8 cellular contexts compared by ENCODE assay signal in the genomic region with DNA sequence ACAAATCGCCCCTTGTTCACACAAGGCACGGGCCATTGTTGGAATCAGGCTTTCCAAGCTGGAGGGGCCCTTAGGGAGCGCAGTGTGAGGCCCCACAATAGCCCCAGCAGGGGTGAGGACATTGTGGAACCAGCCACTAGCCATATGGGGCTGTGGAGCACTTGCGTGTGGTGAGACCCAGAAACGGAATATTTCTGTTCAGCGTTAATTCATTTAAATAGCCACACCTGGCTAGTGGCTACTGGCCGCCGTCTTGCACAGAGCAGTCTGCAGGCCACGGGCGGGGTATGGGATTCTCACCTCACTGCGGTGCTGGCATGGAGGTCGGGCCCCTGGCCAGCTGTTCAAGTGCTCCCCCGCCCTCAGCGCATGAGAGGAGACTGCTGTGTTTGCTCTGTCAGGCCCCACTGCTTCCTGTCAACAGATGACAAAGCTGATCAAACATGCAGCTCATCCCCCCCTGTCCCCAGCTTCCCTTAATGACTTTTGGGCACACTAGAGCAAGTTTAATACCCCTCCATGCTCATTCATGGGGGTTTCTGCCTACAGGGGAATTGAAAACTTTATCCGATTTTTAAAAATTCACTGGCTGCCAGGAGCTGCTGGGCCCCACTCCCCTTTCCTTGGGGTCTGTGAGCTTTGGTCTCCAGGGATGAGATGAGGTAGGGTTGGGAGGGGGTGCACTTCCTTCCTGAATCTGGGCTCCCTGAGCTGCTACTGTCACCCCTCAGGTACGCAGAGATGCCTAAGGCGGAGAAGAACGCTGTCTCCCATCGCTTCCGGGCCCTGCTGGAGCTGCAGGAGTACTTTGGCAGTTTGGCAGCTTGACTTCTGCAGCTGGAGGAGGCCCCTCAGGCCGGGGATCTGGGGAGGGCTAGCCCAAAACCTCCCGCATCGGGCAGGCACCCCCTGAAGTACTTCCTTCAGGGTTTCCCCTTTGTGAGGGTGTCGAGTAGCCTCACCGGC. TPM values are rescaled to one million over a fixed set of nuclear protein-coding genes. Genes with fewer than 3 reads are reported as not detected.
DNase-seq lines count a peak whose midpoint lies in the region; ATAC-seq and TF ChIP-seq lines count a peak whose summit lies in the region.

No MANE protein-coding gene starts in this region.

- peaks cover 8% of the 10 kb centered on the region for H3K4me1 Mint-ChIP-seq in T-helper 2 cell treated with Interferon-gamma antibody and Interleukin-4, amounts not matched to agents 5 μg/mL and 100 μg/mL, for 36 hours (ENCODE audit: low read depth)

- DNase-seq in HuH-7.5 (ENCODE audit: low spot score) = peak; percentile 94
- no peak for DNase-seq in T-helper 2 cell treated with Interferon-gamma antibody and Interleukin-4, amounts not matched to agents 5 μg/mL and 100 μg/mL, for 36 hours (ENCODE audit: low spot score)
- DNase-seq in lung microvascular endothelial cell (ENCODE audit: low read depth in 2 of 2) = peak; percentile 25 to 82
- no peak for DNase-seq in SIG-M5 (lab: John Stamatoyannopoulos, UW)
- no peak for DNase-seq in RPMI8226
- DNase-seq in stimulated activated CD4-positive, alpha-beta T cell treated with anti-CD3 and anti-CD28 coated beads, Interleukin-1b, Interleukin-23, amount 100 ng/mL, for 48 hours = no peak

- no peak overlapping the region for H3K4me3 Mint-ChIP-seq in T-helper 2 cell treated with Interferon-gamma antibody and Interleukin-4, amounts not matched to agents 5 μg/mL and 100 μg/mL, for 36 hours

- ATAC-seq in GM18868 (IDR thresholded peaks at IDR 0.05; ENCODE audit: unreplicated experiment) (peak; percentile 89), SK-N-SH treated with all-trans-retinoic acid at 6 μM for 48 hours (no peak)

- H3K27me3 Mint-ChIP-seq in T-helper 2 cell treated with Interferon-gamma antibody and Interleukin-4, amounts not matched to agents 5 μg/mL and 100 μg/mL, for 36 hours (ENCODE audit: low read depth) = no peaks in the 10 kb centered on the region

- no peaks in the 10 kb centered on the region for H3K9me3 Mint-ChIP-seq in T-helper 2 cell treated with Interferon-gamma antibody and Interleukin-4, amounts not matched to agents 5 μg/mL and 100 μg/mL, for 36 hours

- H3K27ac Mint-ChIP-seq in T-helper 2 cell treated with Interferon-gamma antibody and Interleukin-4, amounts not matched to agents 5 μg/mL and 100 μg/mL, for 36 hours = peak overlapping the region; percentile 31

- H3K36me3 Mint-ChIP-seq in T-helper 2 cell treated with Interferon-gamma antibody and Interleukin-4, amounts not matched to agents 5 μg/mL and 100 μg/mL, for 36 hours (ENCODE audit: low read depth) = peaks cover 17% of the 10 kb centered on the region

TF ChIP-seq in SK-N-SH treated with all-trans-retinoic acid at 6 μM for 48 hours, 23 proteins besides CTCF, POLR2A, EP300 and RAD21:
- TF ChIP-seq ZNF8 (CRISPR knock-in tag; IDR thresholded peaks at IDR 0.05) (no peak), TOX (CRISPR knock-in tag; IDR thresholded peaks at IDR 0.05; ENCODE audit: borderline replicate concordance) (no peak), TCF4 (CRISPR knock-in tag; IDR thresholded peaks at IDR 0.05; ENCODE audit: borderline replicate concordance) (no peak), ZNF565 (CRISPR knock-in tag; conservative IDR thresholded peaks at IDR 0.05; ENCODE audit: low read depth) (no peak), BACH2 (CRISPR knock-in tag; IDR thresholded peaks at IDR 0.05; ENCODE audit: borderline replicate concordance) (no peak), CREB5 (CRISPR knock-in tag; IDR thresholded peaks at IDR 0.05; ENCODE audit: low read depth) (no peak)
TF ChIP-seq in SK-N-SH treated with all-trans-retinoic acid at 6 μM for 48 hours: peak in this region for 0.

RNA-seq across cellular contexts. Expression of gene ITPA, which starts 13.6 kb away (rescaled TPM):
- 27.7 and 34.5 TPM in 2 replicates for total RNA-seq in lung microvascular endothelial cell

RNA-seq across cellular contexts. Expression of gene SLC4A11, which starts 16.1 kb away (rescaled TPM):
- 5.2 and 23.8 TPM in 2 replicates for total RNA-seq in lung microvascular endothelial cell

RNA-seq across cellular contexts. Expression of gene DDRGK1, which starts 18.4 kb away (rescaled TPM):
- total RNA-seq in lung microvascular endothelial cell = 22.2 and 44.0 TPM in 2 replicates

RNA-seq across cellular contexts. Expression of gene LZTS3, which starts 49.6 kb away (rescaled TPM):
- 3.1 and 7.7 TPM in 2 replicates for total RNA-seq in lung microvascular endothelial cell

Comparison
In these comparisons a context has a peak if more than half of its experiments do, and no peak if none do; other contexts are left out.
1. DNase-seq: peak in HuH-7.5 (single experiment) and lung microvascular endothelial cell (2 of 2); none in T-helper 2 cell treated with Interferon-gamma antibody and Interleukin-4, amounts not matched to agents 5 μg/mL and 100 μg/mL, for 36 hours (single experiment), SIG-M5 (single experiment), RPMI8226 (single experiment) and stimulated activated CD4-positive, alpha-beta T cell treated with anti-CD3 and anti-CD28 coated beads, Interleukin-1b, Interleukin-23, amount 100 ng/mL, for 48 hours (single experiment).